16 cellular contexts compared by ENCODE assay signal in genomic region chr19:3536429-3537100, GRCh38. TPM values are rescaled to one million over a fixed set of nuclear protein-coding genes. Genes with fewer than 3 reads are reported as not detected.
DNase-seq lines count a peak whose midpoint lies in the region; TF ChIP-seq lines count a peak whose summit lies in the region.
"Had no signal": no experiment of that assay in that cellular context is flagged by ENCODE, and none has a peak within 500 bp of the region (broad histone marks: within the 10 kb centered on the region; RNA-seq: fewer than 3 reads in every experiment).

No MANE protein-coding gene starts in this region.

- H3K27me3 Mint-ChIP-seq in progenitor cell of endocrine pancreas, result no peaks in the 10 kb centered on the region
- H3K27me3 Mint-ChIP-seq in CD8-positive, alpha-beta memory T cell, result no peaks in the 10 kb centered on the region

- H3K27me3 ChIP-seq in NT2/D1 (ENCODE audit: insufficient read depth, insufficient read length) (no peaks in the 10 kb centered on the region), dorsolateral prefrontal cortex (no peaks in the 10 kb centered on the region), layer of hippocampus (ENCODE audit: control insufficient read depth, insufficient read depth, low read length) (no peaks in the 10 kb centered on the region)
- no peaks in the 10 kb centered on the region for H3K27me3 ChIP-seq in CD8-positive, alpha-beta memory T cell (ENCODE audit: insufficient read depth, low read length, poor library complexity, severe bottlenecking)
- H3K27me3 ChIP-seq: SJSA1 had no signal

- intact Hi-C loops in dorsolateral prefrontal cortex (cut with DNase I), result no loop called here

- H3K27ac Mint-ChIP-seq in progenitor cell of endocrine pancreas, result no peak overlapping the region
- H3K27ac Mint-ChIP-seq in CD8-positive, alpha-beta memory T cell, result no peak overlapping the region

- H3K4me3 ChIP-seq in NT2/D1 (ENCODE audit: insufficient read length, low read depth) (no peak overlapping the region), dorsolateral prefrontal cortex (peak overlapping the region in 37 of 59 donors; percentile 0 to 50 (median 22))
- no peak overlapping the region for H3K4me3 ChIP-seq in CD8-positive, alpha-beta memory T cell (ENCODE audit: low read length)
- H3K4me3 ChIP-seq: GM23248, SJSA1 had no signal

- H3K4me3 Mint-ChIP-seq in progenitor cell of endocrine pancreas (ENCODE audit: low read depth), result no peak overlapping the region
- no peak overlapping the region for H3K4me3 Mint-ChIP-seq in CD8-positive, alpha-beta memory T cell

- POLR2A ChIA-PET in CD8-positive, alpha-beta memory T cell (lab: Charles Lee), result no interaction called here

- H3K4me1 Mint-ChIP-seq in progenitor cell of endocrine pancreas (ENCODE audit: low read depth), result peaks cover 4% of the 10 kb centered on the region
- H3K4me1 Mint-ChIP-seq in CD8-positive, alpha-beta memory T cell, result peaks cover 0 to 1% (median 0%) of the 10 kb centered on the region in 3 donors

- H3K9me3 ChIP-seq in NT2/D1 (ENCODE audit: insufficient read depth, low read length), result no peaks in the 10 kb centered on the region
- H3K9me3 ChIP-seq in CD8-positive, alpha-beta memory T cell (ENCODE audit: low read length), result no peaks in the 10 kb centered on the region
- H3K9me3 ChIP-seq: SJSA1 had no signal

- H3K4me1 ChIP-seq in NT2/D1 (ENCODE audit: insufficient read depth, insufficient read length), result peaks cover 20% of the 10 kb centered on the region
- H3K4me1 ChIP-seq in CD8-positive, alpha-beta memory T cell (ENCODE audit: insufficient read depth, low read length), result no peaks in the 10 kb centered on the region

- peak overlapping the region; percentile 29 to 95 (median 88) for H3K27ac ChIP-seq in dorsolateral prefrontal cortex
- H3K27ac ChIP-seq in layer of hippocampus (ENCODE audit: low read depth, low read length), result peak overlapping the region; percentile 86
- peak overlapping the region; percentile 87 for H3K27ac ChIP-seq in substantia nigra (ENCODE audit: low read depth, low read length, poor library complexity, severe bottlenecking)
- no peak overlapping the region for H3K27ac ChIP-seq in CD8-positive, alpha-beta memory T cell (ENCODE audit: low read depth, low read length)
- H3K27ac ChIP-seq: GM23248, SJSA1 had no signal

- no peaks in the 10 kb centered on the region for H3K9me3 Mint-ChIP-seq in progenitor cell of endocrine pancreas (ENCODE audit: low read depth)
- H3K9me3 Mint-ChIP-seq in CD8-positive, alpha-beta memory T cell, result no peaks in the 10 kb centered on the region

- peak overlapping the region; percentile 21 for H3K9ac ChIP-seq in NT2/D1 (ENCODE audit: insufficient read length, low read depth)
- H3K9ac ChIP-seq: GM23248 had no signal

- peaks cover 73% of the 10 kb centered on the region for H3K36me3 ChIP-seq in NT2/D1 (ENCODE audit: insufficient read depth, insufficient read length, low read length)
- no peaks in the 10 kb centered on the region for H3K36me3 ChIP-seq in CD8-positive, alpha-beta memory T cell (ENCODE audit: insufficient read depth, low read length)

- peaks cover 14% of the 10 kb centered on the region for H3K36me3 Mint-ChIP-seq in progenitor cell of endocrine pancreas (ENCODE audit: insufficient read depth)
- H3K36me3 Mint-ChIP-seq in CD8-positive, alpha-beta memory T cell, result peaks cover 0 to 50% (median 3%) of the 10 kb centered on the region in 3 donors

- TF ChIP-seq CTCF in dorsolateral prefrontal cortex (IDR thresholded peaks at IDR 0.05 in 54 of 56, conservative IDR thresholded peaks at IDR 0.05 in 2 of 56; ENCODE audit: low read depth in 1 of 56, partially characterized antibody in 56 of 56) (peak in 5 of 56 donors; percentile 13 to 22 (median 16)), progenitor cell of endocrine pancreas (IDR thresholded peaks at IDR 0.05; ENCODE audit: unreplicated experiment) (no peak)

- DNase-seq in NT2/D1 (ENCODE audit: low read depth, low spot score), result no peak
- DNase-seq in dorsolateral prefrontal cortex, result peak in 9 of 10 donors; percentile 50 to 84 (median 73)
- DNase-seq in substantia nigra (lab: John Stamatoyannopoulos, UW), result peak in 44 of 49 donors; percentile 17 to 87 (median 62)
- no peak for DNase-seq in progenitor cell of endocrine pancreas (ENCODE audit: low spot score, unreplicated experiment)
- no peak for DNase-seq in SKM-1 treated with dmso at 0.1 percent for 144 hours (lab: John Stamatoyannopoulos, UW; ENCODE audit: unreplicated experiment)
- no peak for DNase-seq in CD8-positive, alpha-beta memory T cell
- DNase-seq: activated CD4-positive, CD25-positive, alpha-beta regulatory T cell treated with anti-CD3 and anti-CD28 coated beads, Interleukin-2, amount 50 U/mL, for 72 hours; activated T-cell treated with anti-CD3 and anti-CD28 coated beads, Interleukin-2, amount 50 U/mL, for 1 hour; GM23248; NCI-H1105 treated with DMSO at 0.1 percent for 48 hours; NCI-H526 treated with DMSO at 0.1 percent for 48 hours; stimulated activated CD4-positive, alpha-beta T cell treated with anti-CD3 and anti-CD28 coated beads, Interleukin-1b, Interleukin-23, amount 100 ng/mL, for 48 hours; stimulated activated naive CD4-positive, alpha-beta T cell treated with Interleukin-2 at 50 U/mL for 16 hours had no signal

- CTCF ChIA-PET in CD8-positive, alpha-beta memory T cell (lab: Charles Lee), result no interaction called here

RNA-seq across cellular contexts. Expression of gene TEKTIP1, which starts 2.4 kb away (rescaled TPM):
- total RNA-seq in dorsolateral prefrontal cortex (10 to 100 TPM in 3 of 120 experiments, 1 to 10 TPM in 117; 1.0 to 11.2 (median 4.6) TPM), progenitor cell of endocrine pancreas (3.8 and 4.0 TPM in 2 replicates)
- total RNA-seq in CD8-positive, alpha-beta memory T cell, result 1 to 10 TPM; 1.0 to 1.2 TPM
- polyA plus RNA-seq in CD8-positive, alpha-beta memory T cell, result 0.38 TPM
- total RNA-seq: bronchial epithelial cell, GM23248 had no signal
- polyA plus RNA-seq: GM23248 had no signal

RNA-seq across cellular contexts. Expression of gene MFSD12, which starts 20.8 kb away (rescaled TPM):
- total RNA-seq in dorsolateral prefrontal cortex (100 to 1,000 TPM in 14 of 120 experiments, 10 to 100 TPM in 106; 54.9 to 119 (median 77.6) TPM), progenitor cell of endocrine pancreas (71.5 and 75.1 TPM in 2 replicates)
- 100 to 1,000 TPM; 114 to 119 TPM for total RNA-seq in CD8-positive, alpha-beta memory T cell
- 48.9 TPM for polyA plus RNA-seq in CD8-positive, alpha-beta memory T cell

RNA-seq across cellular contexts. Expression of gene FZR1, which starts 30.5 kb away (rescaled TPM):
- 10 to 100 TPM; 46.4 to 99.1 (median 71.7) TPM for total RNA-seq in dorsolateral prefrontal cortex
- 61.3 and 70.5 TPM in 2 replicates for total RNA-seq in progenitor cell of endocrine pancreas
- total RNA-seq in CD8-positive, alpha-beta memory T cell, result 10 to 100 TPM; 36.7 to 36.9 TPM
- polyA plus RNA-seq in CD8-positive, alpha-beta memory T cell, result 14.4 TPM

RNA-seq across cellular contexts. Expression of gene DOHH, which starts 36.1 kb away (rescaled TPM):
- total RNA-seq in dorsolateral prefrontal cortex (10 to 100 TPM; 16.9 to 48.4 (median 26.1) TPM), progenitor cell of endocrine pancreas (9.4 and 9.9 TPM in 2 replicates)
- total RNA-seq in CD8-positive, alpha-beta memory T cell, result 10 to 100 TPM; 21.3 to 21.4 TPM
- 14.0 TPM for polyA plus RNA-seq in CD8-positive, alpha-beta memory T cell

RNA-seq across cellular contexts. Expression of gene HMG20B, which starts 36.2 kb away (rescaled TPM):
- 10 to 100 TPM; 10.1 to 58.3 (median 26.2) TPM for total RNA-seq in dorsolateral prefrontal cortex
- 72.8 and 79.7 TPM in 2 replicates for total RNA-seq in progenitor cell of endocrine pancreas
- total RNA-seq in CD8-positive, alpha-beta memory T cell, result 10 to 100 TPM; 44.0 to 50.6 TPM
- polyA plus RNA-seq in CD8-positive, alpha-beta memory T cell, result 54.2 TPM

Comparison
In these comparisons a context has a peak if more than half of its experiments do, and no peak if none do; other contexts are left out.
1. DNase-seq: peak in dorsolateral prefrontal cortex (9 of 10) and substantia nigra (44 of 49); none in NT2/D1 (single experiment), progenitor cell of endocrine pancreas (single experiment), SKM-1 treated with dmso at 0.1 percent for 144 hours (single experiment) and CD8-positive, alpha-beta memory T cell (0 of 5).
2. H3K4me3 ChIP-seq: peak in dorsolateral prefrontal cortex (37 of 59); none in NT2/D1 (single experiment) and CD8-positive, alpha-beta memory T cell (single experiment).